1 cellular context compared by ENCODE assay signal in genomic region chr14:49992901-49993335, GRCh38.
A peak's percentile ranks its signal among the peaks of the same experiment; 100 is the strongest.
TF ChIP-seq lines count a peak whose summit lies in the region.

No MANE protein-coding gene starts in this region.

TF ChIP-seq in HepG2, 621 proteins besides CTCF, POLR2A, EP300 and RAD21 (continued from another document and continues in another):
- TF ChIP-seq HMGXB4 (CRISPR knock-in tag; IDR thresholded peaks at IDR 0.05; ENCODE audit: borderline replicate concordance in 1 of 2, low read depth in 1 of 2) (peak; percentile 44 to 48; a peak in 2 of 4 replicates), ZNF580 (CRISPR knock-in tag; IDR thresholded peaks at IDR 0.05; ENCODE audit: borderline replicate concordance, low read depth) (peak; percentile 78; the same call in 1 of the 2 replicates), NFYC (CRISPR knock-in tag; IDR thresholded peaks at IDR 0.05) (no peak), ZNF576 (CRISPR knock-in tag; IDR thresholded peaks at IDR 0.05) (no peak), TARDBP (CRISPR knock-in tag; IDR thresholded peaks at IDR 0.05) (0 out of 2 replicates have a peak, but pooled peaks have one; percentile 41), ZBTB42 (CRISPR knock-in tag; IDR thresholded peaks at IDR 0.05) (no peak), SP5 (CRISPR knock-in tag; IDR thresholded peaks at IDR 0.05; ENCODE audit: borderline replicate concordance, low read depth) (peak; percentile 49; the same call in 1 of the 2 replicates), ZBED4 (CRISPR knock-in tag; IDR thresholded peaks at IDR 0.05; ENCODE audit: borderline replicate concordance) (0 out of 2 replicates have a peak, but pooled peaks have one; percentile 20), PRDM10 (CRISPR knock-in tag; IDR thresholded peaks at IDR 0.05; ENCODE audit: low read depth) (peak; percentile 63; the same call in 1 of the 2 replicates), ZNF280D (CRISPR knock-in tag; IDR thresholded peaks at IDR 0.05) (0 out of 2 replicates have a peak, but pooled peaks have one; percentile 23), HDAC1 (CRISPR knock-in tag; IDR thresholded peaks at IDR 0.05) (peak; percentile 72), HMGA1 (CRISPR knock-in tag; conservative IDR thresholded peaks at IDR 0.05) (no peak), NFKBIZ (CRISPR knock-in tag; IDR thresholded peaks at IDR 0.05) (no peak; the same call in 1 of the 2 replicates), MAX (IDR thresholded peaks at IDR 0.05) (peak; percentile 41; the same call in 1 of the 2 replicates), FOXK2 (IDR thresholded peaks at IDR 0.05) (no peak), HIVEP1 (CRISPR knock-in tag; IDR thresholded peaks at IDR 0.05) (peak; percentile 62; the same call in 1 of the 2 replicates), NR1H2 (CRISPR knock-in tag; IDR thresholded peaks at IDR 0.05; ENCODE audit: borderline replicate concordance, low read depth) (peak; percentile 89; the same call in 1 of the 2 replicates), ZNF672 (CRISPR knock-in tag; IDR thresholded peaks at IDR 0.05) (no peak), ZFP37 (CRISPR knock-in tag; IDR thresholded peaks at IDR 0.05; ENCODE audit: borderline replicate concordance) (no peak), ZFP36 (IDR thresholded peaks at IDR 0.05; ENCODE audit: borderline replicate concordance, low read depth, low read length, partially characterized antibody) (no peak), ZNF496 (CRISPR knock-in tag; IDR thresholded peaks at IDR 0.05; ENCODE audit: insufficient replicate concordance) (no peak), KAT8 (CRISPR knock-in tag; IDR thresholded peaks at IDR 0.05) (peak; percentile 31; the same call in 1 of the 2 replicates), ZNF432 (CRISPR knock-in tag; IDR thresholded peaks at IDR 0.05; ENCODE audit: borderline replicate concordance) (no peak), FOXA1 (IDR thresholded peaks at IDR 0.05) (no peak), FOXA1 (CRISPR knock-in tag; IDR thresholded peaks at IDR 0.05) (peak; percentile 40; the same call in 1 of the 2 replicates), HNF4A (CRISPR knock-in tag; IDR thresholded peaks at IDR 0.05) (peak; percentile 61), HHEX (CRISPR knock-in tag; IDR thresholded peaks at IDR 0.05) (peak; percentile 36; the same call in 1 of the 2 replicates), ZNF609 (CRISPR knock-in tag; IDR thresholded peaks at IDR 0.05; ENCODE audit: borderline replicate concordance) (peak; percentile 81), GATAD1 (CRISPR knock-in tag; IDR thresholded peaks at IDR 0.05) (peak; percentile 53; the same call in 1 of the 2 replicates), ZNF639 (CRISPR knock-in tag; conservative IDR thresholded peaks at IDR 0.05) (no peak), IRF2 (CRISPR knock-in tag; IDR thresholded peaks at IDR 0.05) (peak; percentile 90), SKI (IDR thresholded peaks at IDR 0.05; ENCODE audit: partially characterized antibody) (peak; percentile 100), ZGPAT (CRISPR knock-in tag; IDR thresholded peaks at IDR 0.05) (peak; percentile 82)
